Comparison of ENCODE assay signal across 25 cellular contexts in genomic region chr1:48943826-48944225, GRCh38.
"Had no signal": no experiment of that assay in that cellular context is flagged by ENCODE, and none has a peak within 500 bp of the region (broad histone marks: within the 10 kb centered on the region; RNA-seq: fewer than 3 reads in every experiment).

No MANE protein-coding gene starts in this region.

- H3K9me3 ChIP-seq: ascending aorta, psoas muscle, spleen, uterus had no signal

- H3K27ac ChIP-seq: ascending aorta, brain microvascular endothelial cell, epithelial cell of prostate, parathyroid adenoma, psoas muscle, spleen, uterus, WERI-Rb-1 had no signal

- ATAC-seq: activated CD4-positive, CD25-positive, alpha-beta regulatory T cell treated with anti-CD3 and anti-CD28 coated beads, Interleukin-2, amount 50 U/mL, for 24 hours; naive thymus-derived CD4-positive, alpha-beta T cell had no signal

- H3K36me3 ChIP-seq: ascending aorta, brain microvascular endothelial cell, spleen, uterus, WERI-Rb-1 had no signal

- H2AFZ ChIP-seq: parathyroid adenoma had no signal

- H3K4me3 ChIP-seq: ascending aorta, psoas muscle, spleen, uterus had no signal

- H3K9ac ChIP-seq: parathyroid adenoma had no signal

- H3K4me1 ChIP-seq: parathyroid adenoma, psoas muscle, spleen, uterus had no signal

- H3K27me3 ChIP-seq: ascending aorta, brain microvascular endothelial cell, spleen, uterus had no signal

- H3K79me2 ChIP-seq: parathyroid adenoma had no signal

- DNase-seq: activated CD4-positive, alpha-beta memory T cell treated with anti-CD3 and anti-CD28 coated beads, Interleukin-2, amount 10 ng/mL, durations not matched to agents 7 days and 5 days; activated CD4-positive, alpha-beta T cell treated with anti-CD3 and anti-CD28 coated beads, Interleukin-2, amount 10 ng/mL, durations not matched to agents 24 days and 14 days; activated CD8-positive, alpha-beta memory T cell treated with anti-CD3 and anti-CD28 coated beads, Interleukin-2, amount 50 U/mL, for 48 hours; activated gamma-delta T cell; activated naive CD4-positive, alpha-beta T cell treated with anti-CD3 and anti-CD28 coated beads, Interleukin-2, amount 10 ng/mL, durations not matched to agents 7 days and 5 days; activated naive CD8-positive, alpha-beta T cell treated with anti-CD3 and anti-CD28 coated beads, Interleukin-2, amount 10 ng/mL, durations not matched to agents 7 days and 5 days; activated T-cell treated with anti-CD3 and anti-CD28 coated beads, Interleukin-2, amount 50 U/mL, for 24 hours; brain microvascular endothelial cell; central memory CD4-positive, alpha-beta T cell; head of caudate nucleus; hippocampal formation; left cardiac atrium; naive thymus-derived CD4-positive, alpha-beta T cell; nucleus accumbens; psoas muscle; spleen; stimulated activated CD4-positive, alpha-beta T cell treated with anti-CD3 and anti-CD28 coated beads, Interleukin-2, amount 100 ng/mL, for 48 hours; SW 1271; T-helper 9 cell; uterus; WERI-Rb-1 had no signal
